ENCODE assay signal across 9 cellular contexts in genomic region chr2:188369365-188369764, GRCh38.
DNase-seq lines count a peak whose midpoint lies in the region; ATAC-seq, FAIRE-seq and TF ChIP-seq lines count a peak whose summit lies in the region.
"Had no signal": no experiment of that assay in that cellular context is flagged by ENCODE, and none has a peak within 500 bp of the region (broad histone marks: within the 10 kb centered on the region; RNA-seq: fewer than 3 reads in every experiment).

No MANE protein-coding gene starts in this region.

- no peaks in the 10 kb centered on the region for H3K9me3 Mint-ChIP-seq in neural crest cell
- H3K9me3 Mint-ChIP-seq: activated naive CD4-positive, alpha-beta T cell treated with anti-CD3 and anti-CD28 coated beads, Interleukin-2, amount 50 U/mL, for 72 hours had no signal

- H3K9me3 ChIP-seq in esophagus squamous epithelium (no peaks in the 10 kb centered on the region), vagina (no peaks in the 10 kb centered on the region)

- TF ChIP-seq POLR2A in esophagus squamous epithelium (IDR thresholded peaks at IDR 0.05) (no peak), vagina (IDR thresholded peaks at IDR 0.05) (no peak)

- H3K4me3 Mint-ChIP-seq in neural crest cell, result no peak overlapping the region

- peak; percentile 88 for ATAC-seq in GM19467 (IDR thresholded peaks at IDR 0.05; ENCODE audit: unreplicated experiment)
- peak; percentile 74 for ATAC-seq in HG03439 (IDR thresholded peaks at IDR 0.05; ENCODE audit: unreplicated experiment)

- peaks cover 6% of the 10 kb centered on the region for H3K4me1 Mint-ChIP-seq in neural crest cell

- FAIRE-seq in RCC 7860 (lab: Jason Lieb, UNC), result peak; percentile 29

- 20 to 26% methylated on average over 3 of the region's 3 CpGs for WGBS in esophagus squamous epithelium, 2 donors

- no peak overlapping the region for H3K27ac Mint-ChIP-seq in neural crest cell (ENCODE audit: unreplicated experiment)
- H3K27ac Mint-ChIP-seq: activated naive CD4-positive, alpha-beta T cell treated with anti-CD3 and anti-CD28 coated beads, Interleukin-2, amount 50 U/mL, for 72 hours had no signal

- H3K4me3 ChIP-seq in esophagus squamous epithelium, result no peak overlapping the region
- no peak overlapping the region for H3K4me3 ChIP-seq in vagina

- H3K36me3 ChIP-seq in esophagus squamous epithelium (no peaks in the 10 kb centered on the region), vagina (no peaks in the 10 kb centered on the region)

- peaks cover 4% of the 10 kb centered on the region for H3K36me3 Mint-ChIP-seq in neural crest cell (ENCODE audit: low read depth)
- H3K36me3 Mint-ChIP-seq: activated naive CD4-positive, alpha-beta T cell treated with anti-CD3 and anti-CD28 coated beads, Interleukin-2, amount 50 U/mL, for 72 hours had no signal

- intact Hi-C loops in esophagus squamous epithelium (cut with DNase I), result no loop called here
- intact Hi-C loops in vagina (cut with DNase I), result no loop called here

- H3K27me3 Mint-ChIP-seq in neural crest cell (ENCODE audit: low read depth), result no peaks in the 10 kb centered on the region

- TF ChIP-seq CTCF in esophagus squamous epithelium (IDR thresholded peaks at IDR 0.05) (peak in 5 of 6 experiments; percentile 34 to 67 (median 36)), neural crest cell (conservative IDR thresholded peaks at IDR 0.05) (peak; percentile 70), vagina (IDR thresholded peaks at IDR 0.05) (peak in 1 of 3 experiments; percentile 38)

- H3K27me3 ChIP-seq in esophagus squamous epithelium (no peaks in the 10 kb centered on the region), vagina (no peaks in the 10 kb centered on the region)

- no peak overlapping the region for H3K27ac ChIP-seq in esophagus squamous epithelium
- H3K27ac ChIP-seq in vagina, result no peak overlapping the region

- DNase-seq in GM04503 (ENCODE audit: low read depth), result peak; percentile 23
- DNase-seq in RCC 7860 (ENCODE audit: low spot score), result peak; percentile 31
- no peak for DNase-seq in esophagus squamous epithelium (lab: John Stamatoyannopoulos, UW)
- DNase-seq in neural crest cell (ENCODE audit: low read depth, low spot score), result peak; percentile 6
- no peak for DNase-seq in activated CD4-positive, CD25-positive, alpha-beta regulatory T cell (lab: John Stamatoyannopoulos, UW)
- DNase-seq in vagina (ENCODE audit: extremely low spot score in 2 of 2), result no peak

- no peaks in the 10 kb centered on the region for H3K4me1 ChIP-seq in esophagus squamous epithelium
- no peaks in the 10 kb centered on the region for H3K4me1 ChIP-seq in vagina

Comparison
In these comparisons a context has a peak if more than half of its experiments do, and no peak if none do; other contexts are left out.
1. DNase-seq: peak in GM04503 (single experiment), RCC 7860 (single experiment) and neural crest cell (single experiment); none in esophagus squamous epithelium (single experiment), activated CD4-positive, CD25-positive, alpha-beta regulatory T cell (0 of 4) and vagina (0 of 2).